In the genomic region with DNA sequence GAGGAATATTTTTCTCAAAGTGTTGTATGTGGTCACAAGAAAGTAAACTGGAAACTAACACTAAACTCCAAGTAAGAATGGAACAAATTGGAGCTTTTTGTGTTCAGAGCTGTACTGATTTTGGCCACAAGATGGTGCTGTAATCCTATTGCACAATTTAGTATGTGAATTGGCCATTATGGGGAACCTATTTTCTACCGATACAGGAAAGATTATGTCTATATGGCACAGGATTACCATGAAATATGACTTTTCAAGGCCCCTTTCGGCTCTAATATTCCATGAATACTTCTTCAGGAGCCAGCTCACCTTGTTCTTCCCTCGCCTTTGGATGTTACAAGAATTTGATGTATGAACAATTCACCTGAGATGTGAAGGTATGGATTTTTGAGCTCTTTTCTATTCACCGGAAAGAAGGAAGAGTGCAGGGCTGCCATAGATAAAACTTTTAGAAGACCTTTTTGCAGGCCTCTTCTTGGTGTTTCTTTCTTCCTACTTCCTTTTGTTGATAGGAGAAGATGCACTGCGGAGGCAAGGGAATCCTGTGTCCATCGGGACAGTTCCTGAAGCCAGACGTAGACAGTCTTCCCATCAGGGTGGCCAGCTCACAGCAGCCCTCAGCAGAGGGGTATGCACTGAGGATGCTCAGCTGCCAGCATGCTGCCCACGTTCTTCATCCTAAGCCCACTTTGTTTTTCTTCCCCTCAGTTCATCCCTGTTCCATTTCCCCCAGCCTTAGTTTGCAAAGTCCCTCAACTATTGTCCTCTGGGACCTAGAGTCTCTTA, we compare ENCODE assay signal across 8 cellular contexts. TPM values are rescaled to one million over a fixed set of nuclear protein-coding genes. Genes with fewer than 3 reads are reported as not detected.
DNase-seq lines count a peak whose midpoint lies in the region; ATAC-seq and TF ChIP-seq lines count a peak whose summit lies in the region.

No MANE protein-coding gene starts in this region.

- H3K36me3 ChIP-seq in naive thymus-derived CD4-positive, alpha-beta T cell (ENCODE audit: control insufficient read depth in 2 of 3, insufficient read depth in 3 of 3, low read length in 3 of 3), result peaks cover under 1 to 21% (median 4%) of the 10 kb centered on the region in 3 experiments
- H3K36me3 ChIP-seq in aorta (ENCODE audit: control insufficient read depth in 1 of 2, insufficient read depth in 2 of 2, low read length in 1 of 2), result peaks cover 0 to 4% of the 10 kb centered on the region in 2 donors

- no peak overlapping the region for H3K4me3 ChIP-seq in naive thymus-derived CD4-positive, alpha-beta T cell (ENCODE audit: low read length)
- no peak overlapping the region for H3K4me3 ChIP-seq in aorta (ENCODE audit: low read length in 2 of 2)

- intact Hi-C loops in naive thymus-derived CD4-positive, alpha-beta T cell (cut with micrococcal nuclease), result loop anchor here (1.0 to 10.0 kb wide), 10 partner anchors 23 to 1694 kb away; no protein-coding TSS in a partner anchor
- intact Hi-C loops in aorta (cut with DNase I), result loop anchor here (2.0 to 5.0 kb wide), 2 partner anchors 312 to 314 kb away; no protein-coding TSS in a partner anchor

- POLR2A ChIA-PET in WTC11 (lab: Charles Lee), result interaction anchor here (0.6 to 1.5 kb wide), 3 partner anchors 28 to 313 kb away, joined by 5 to 8 read pairs (median 8); no protein-coding TSS in a partner anchor
- POLR2A ChIA-PET in naive thymus-derived CD4-positive, alpha-beta T cell (lab: Charles Lee), result interaction anchor here (0.7 to 2.2 kb wide), 4 partner anchors 9 to 219 kb away, joined by 3 to 7 read pairs (median 4); a partner anchor contains a TSS

- H3K4me1 Mint-ChIP-seq in WTC11 (peaks cover 22% of the 10 kb centered on the region), endothelial cell (ENCODE audit: unreplicated experiment) (peaks cover 4% of the 10 kb centered on the region)
- peaks cover 0 to 14% (median 4%) of the 10 kb centered on the region in 7 donors for H3K4me1 Mint-ChIP-seq in naive thymus-derived CD4-positive, alpha-beta T cell

- H3K27me3 ChIP-seq in naive thymus-derived CD4-positive, alpha-beta T cell (ENCODE audit: control insufficient read depth in 2 of 2, insufficient read depth in 2 of 2, low read length in 2 of 2), result no peaks in the 10 kb centered on the region
- no peaks in the 10 kb centered on the region for H3K27me3 ChIP-seq in aorta (ENCODE audit: control insufficient read depth in 1 of 2, insufficient read depth in 2 of 2, low read length in 1 of 2)

- DNase-seq in activated CD8-positive, alpha-beta memory T cell treated with anti-CD3 and anti-CD28 coated beads for 1 hour (ENCODE audit: extremely low read depth in 1 of 2, low read depth in 1 of 2), result peak; percentile 6 to 23
- DNase-seq in activated CD8-positive, alpha-beta memory T cell treated with anti-CD3 and anti-CD28 coated beads for 24 hours, result no peak
- DNase-seq in NCI-H2029 treated with DMSO at 0.1 percent for 48 hours (lab: John Stamatoyannopoulos, UW), result peak; percentile 15
- no peak for DNase-seq in WTC11 (ENCODE audit: low spot score)
- peak; percentile 62 for DNase-seq in endothelial cell (ENCODE audit: low spot score)
- DNase-seq in naive thymus-derived CD4-positive, alpha-beta T cell, result peak in 8 of 9 donors; percentile 27 to 62 (median 54)
- DNase-seq in aorta, result no peak

- H3K27ac ChIP-seq in naive thymus-derived CD4-positive, alpha-beta T cell (ENCODE audit: low read depth, low read length), result no peak overlapping the region
- no peak overlapping the region for H3K27ac ChIP-seq in aorta (ENCODE audit: low read depth in 1 of 2, low read length in 2 of 2)

- H3K27ac Mint-ChIP-seq in WTC11, result no peak overlapping the region
- no peak overlapping the region for H3K27ac Mint-ChIP-seq in endothelial cell (ENCODE audit: unreplicated experiment)
- H3K27ac Mint-ChIP-seq in naive thymus-derived CD4-positive, alpha-beta T cell, result peak overlapping the region in 1 of 9 donors; percentile 28

- ATAC-seq in HG02642 (IDR thresholded peaks at IDR 0.05; ENCODE audit: poor library complexity, unreplicated experiment) (peak; percentile 78), WTC11 (peak; percentile 66), aorta (ENCODE audit: low FRiP score) (peak; percentile 67)
- peak; percentile 87 for ATAC-seq in naive thymus-derived CD4-positive, alpha-beta T cell

- no peaks in the 10 kb centered on the region for H3K9me3 ChIP-seq in naive thymus-derived CD4-positive, alpha-beta T cell (ENCODE audit: control insufficient read depth in 2 of 3, low read length in 3 of 3)
- no peaks in the 10 kb centered on the region for H3K9me3 ChIP-seq in aorta (ENCODE audit: control insufficient read depth, low read length)

- H3K9me3 Mint-ChIP-seq in WTC11 (no peaks in the 10 kb centered on the region), endothelial cell (ENCODE audit: unreplicated experiment) (no peaks in the 10 kb centered on the region)
- H3K9me3 Mint-ChIP-seq in naive thymus-derived CD4-positive, alpha-beta T cell, result no peaks in the 10 kb centered on the region

- H3K36me3 Mint-ChIP-seq in WTC11 (peaks cover 16% of the 10 kb centered on the region), endothelial cell (ENCODE audit: low read depth, unreplicated experiment) (no peaks in the 10 kb centered on the region)
- peaks cover 0 to 8% (median 5%) of the 10 kb centered on the region in 5 donors for H3K36me3 Mint-ChIP-seq in naive thymus-derived CD4-positive, alpha-beta T cell

- H3K4me3 Mint-ChIP-seq in WTC11, result no peak overlapping the region
- H3K4me3 Mint-ChIP-seq in endothelial cell (ENCODE audit: unreplicated experiment), result no peak overlapping the region
- H3K4me3 Mint-ChIP-seq in naive thymus-derived CD4-positive, alpha-beta T cell, result no peak overlapping the region

- WGBS in aorta, 2 donors, result 58 to 65% methylated on average over 8 of the region's 8 CpGs

- peak; percentile 80 for TF ChIP-seq CTCF in WTC11 (IDR thresholded peaks at IDR 0.05)
- TF ChIP-seq CTCF in endothelial cell (IDR thresholded peaks at IDR 0.05; ENCODE audit: unreplicated experiment), result peak; percentile 96

- no peaks in the 10 kb centered on the region for H3K4me1 ChIP-seq in naive thymus-derived CD4-positive, alpha-beta T cell (ENCODE audit: control insufficient read depth in 2 of 2, insufficient read depth in 2 of 2, low read length in 2 of 2)
- H3K4me1 ChIP-seq in aorta (ENCODE audit: control insufficient read depth in 1 of 2, insufficient read depth in 2 of 2, low read length in 2 of 2), result no peaks in the 10 kb centered on the region

- CTCF ChIA-PET in WTC11 (lab: Charles Lee), result interaction anchor here (0.7 to 5.0 kb wide), 41 partner anchors 8 to 685 kb away, joined by 3 to 130 read pairs (median 6); a partner anchor contains a TSS
- CTCF ChIA-PET in naive thymus-derived CD4-positive, alpha-beta T cell (lab: Charles Lee), result interaction anchor here (0.6 to 6.0 kb wide), 20 partner anchors 10 to 1064 kb away, joined by 3 to 98 read pairs (median 4); a partner anchor contains a TSS

- H3K27me3 Mint-ChIP-seq in WTC11 (ENCODE audit: low read depth), result no peaks in the 10 kb centered on the region
- no peaks in the 10 kb centered on the region for H3K27me3 Mint-ChIP-seq in endothelial cell (ENCODE audit: unreplicated experiment)
- H3K27me3 Mint-ChIP-seq in naive thymus-derived CD4-positive, alpha-beta T cell, result no peaks in the 10 kb centered on the region

TF ChIP-seq in WTC11, 78 proteins besides CTCF, POLR2A, EP300 and RAD21 (continues in another document):
- TF ChIP-seq RELA (CRISPR knock-in tag; IDR thresholded peaks at IDR 0.05; ENCODE audit: borderline replicate concordance) (no peak), ZNF671 (CRISPR knock-in tag; IDR thresholded peaks at IDR 0.05) (no peak), TEAD1 (CRISPR knock-in tag; IDR thresholded peaks at IDR 0.05) (no peak), ZBTB21 (CRISPR knock-in tag; IDR thresholded peaks at IDR 0.05; ENCODE audit: borderline replicate concordance) (no peak)
- TF ChIP-seq, protein P1, sequence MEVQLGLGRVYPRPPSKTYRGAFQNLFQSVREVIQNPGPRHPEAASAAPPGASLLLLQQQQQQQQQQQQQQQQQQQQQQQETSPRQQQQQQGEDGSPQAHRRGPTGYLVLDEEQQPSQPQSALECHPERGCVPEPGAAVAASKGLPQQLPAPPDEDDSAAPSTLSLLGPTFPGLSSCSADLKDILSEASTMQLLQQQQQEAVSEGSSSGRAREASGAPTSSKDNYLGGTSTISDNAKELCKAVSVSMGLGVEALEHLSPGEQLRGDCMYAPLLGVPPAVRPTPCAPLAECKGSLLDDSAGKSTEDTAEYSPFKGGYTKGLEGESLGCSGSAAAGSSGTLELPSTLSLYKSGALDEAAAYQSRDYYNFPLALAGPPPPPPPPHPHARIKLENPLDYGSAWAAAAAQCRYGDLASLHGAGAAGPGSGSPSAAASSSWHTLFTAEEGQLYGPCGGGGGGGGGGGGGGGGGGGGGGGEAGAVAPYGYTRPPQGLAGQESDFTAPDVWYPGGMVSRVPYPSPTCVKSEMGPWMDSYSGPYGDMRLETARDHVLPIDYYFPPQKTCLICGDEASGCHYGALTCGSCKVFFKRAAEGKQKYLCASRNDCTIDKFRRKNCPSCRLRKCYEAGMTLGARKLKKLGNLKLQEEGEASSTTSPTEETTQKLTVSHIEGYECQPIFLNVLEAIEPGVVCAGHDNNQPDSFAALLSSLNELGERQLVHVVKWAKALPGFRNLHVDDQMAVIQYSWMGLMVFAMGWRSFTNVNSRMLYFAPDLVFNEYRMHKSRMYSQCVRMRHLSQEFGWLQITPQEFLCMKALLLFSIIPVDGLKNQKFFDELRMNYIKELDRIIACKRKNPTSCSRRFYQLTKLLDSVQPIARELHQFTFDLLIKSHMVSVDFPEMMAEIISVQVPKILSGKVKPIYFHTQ (CRISPR knock-in tag; IDR thresholded peaks at IDR 0.05), result no peak

RNA-seq across cellular contexts. Expression of a gene that starts 13.3 kb away (rescaled TPM):
- total RNA-seq in WTC11 (2021), result 47.6 to 55.3 TPM (median 50.5 TPM) in 3 replicates
- total RNA-seq in endothelial cell (ENCODE audit: unreplicated experiment), result 25.7 TPM
- total RNA-seq in naive thymus-derived CD4-positive, alpha-beta T cell, result 10 to 100 TPM; 18.0 to 31.2 (median 26.8) TPM
- polyA plus RNA-seq in naive thymus-derived CD4-positive, alpha-beta T cell, result 10 to 100 TPM; 33.1 to 36.2 TPM
- total RNA-seq in aorta, result 10 to 100 TPM; 11.6 to 13.5 TPM
- 10 to 100 TPM; 13.7 to 14.4 TPM for polyA plus RNA-seq in aorta

RNA-seq across cellular contexts. Expression of a gene that starts 25.4 kb away (rescaled TPM):
- 63.7 to 67.3 TPM (median 66.0 TPM) in 3 replicates for total RNA-seq in WTC11 (2021)
- total RNA-seq in endothelial cell (ENCODE audit: unreplicated experiment), result 53.1 TPM
- total RNA-seq in naive thymus-derived CD4-positive, alpha-beta T cell, result 10 to 100 TPM; 25.3 to 80.1 (median 29.9) TPM
- polyA plus RNA-seq in naive thymus-derived CD4-positive, alpha-beta T cell, result 10 to 100 TPM; 13.9 to 15.0 TPM
- total RNA-seq in aorta, result 10 to 100 TPM; 51.1 to 56.5 TPM
- polyA plus RNA-seq in aorta, result 10 to 100 TPM; 17.4 to 23.1 TPM

Comparison
In these comparisons a context has a peak if more than half of its experiments do, and no peak if none do; other contexts are left out.
1. DNase-seq: peak in activated CD8-positive, alpha-beta memory T cell treated with anti-CD3 and anti-CD28 coated beads for 1 hour (2 of 2), NCI-H2029 treated with DMSO at 0.1 percent for 48 hours (single experiment), endothelial cell (single experiment) and naive thymus-derived CD4-positive, alpha-beta T cell (8 of 9); none in activated CD8-positive, alpha-beta memory T cell treated with anti-CD3 and anti-CD28 coated beads for 24 hours (single experiment), WTC11 (single experiment) and aorta (0 of 2).
2. Peak in every context shown above with its lines, with median percentiles within 50 percentile points of each other: ATAC-seq.